In genomic region chr9:137069508-137070071, GRCh38 we compare ENCODE assay signal across 9 cellular contexts. TPM values are rescaled to one million over a fixed set of nuclear protein-coding genes. Genes with fewer than 3 reads are reported as not detected.
DNase-seq lines count a peak whose midpoint lies in the region; ATAC-seq, FAIRE-seq and TF ChIP-seq lines count a peak whose summit lies in the region.
"Had no signal": no experiment of that assay in that cellular context is flagged by ENCODE, and none has a peak within 500 bp of the region (broad histone marks: within the 10 kb centered on the region; RNA-seq: fewer than 3 reads in every experiment).

No MANE protein-coding gene starts in this region.

- no peak overlapping the region for H3K27ac Mint-ChIP-seq in activated T-cell treated with anti-CD3 and anti-CD28 coated beads, Interleukin-2, amount 50 U/mL, for 72 hours
- H3K27ac Mint-ChIP-seq in stimulated activated naive CD8-positive, alpha-beta T cell treated with anti-CD3 and anti-CD28 coated beads, Interleukin-15, amount 100 ng/mL, for 72 hours = no peak overlapping the region
- H3K27ac Mint-ChIP-seq in CD8-positive, alpha-beta T cell = no peak overlapping the region

- H3K36me3 Mint-ChIP-seq in activated T-cell treated with anti-CD3 and anti-CD28 coated beads, Interleukin-2, amount 50 U/mL, for 72 hours (ENCODE audit: insufficient read depth in 2 of 2) = no peaks in the 10 kb centered on the region
- H3K36me3 Mint-ChIP-seq in CD8-positive, alpha-beta T cell = no peaks in the 10 kb centered on the region

- no peak overlapping the region for H3K9ac ChIP-seq in endothelial cell of umbilical vein (replicated peaks; ENCODE audit: extremely low read depth, insufficient read depth, low read length)

- no peaks in the 10 kb centered on the region for H3K27me3 Mint-ChIP-seq in activated T-cell treated with anti-CD3 and anti-CD28 coated beads, Interleukin-2, amount 50 U/mL, for 72 hours (ENCODE audit: low read depth)
- H3K27me3 Mint-ChIP-seq in stimulated activated naive CD8-positive, alpha-beta T cell treated with anti-CD3 and anti-CD28 coated beads, Interleukin-15, amount 100 ng/mL, for 72 hours = no peaks in the 10 kb centered on the region
- H3K27me3 Mint-ChIP-seq in CD8-positive, alpha-beta T cell (ENCODE audit: low read depth) = no peaks in the 10 kb centered on the region

- no peaks in the 10 kb centered on the region for H3K9me1 ChIP-seq in endothelial cell of umbilical vein (replicated peaks; ENCODE audit: control insufficient read depth, extremely low read depth, insufficient read depth, low read length)

- no TSS peak for BruUV-seq in endothelial cell of umbilical vein (replicated peaks; lab: Mats Ljungman, UMichigan)

- peaks cover 9% of the 10 kb centered on the region for H3K79me2 ChIP-seq in endothelial cell of umbilical vein (ENCODE audit: control insufficient read depth, insufficient read depth, low read length)

- H3K4me1 Mint-ChIP-seq in activated T-cell treated with anti-CD3 and anti-CD28 coated beads, Interleukin-2, amount 50 U/mL, for 72 hours (ENCODE audit: low read depth) = peaks cover 23% of the 10 kb centered on the region
- H3K4me1 Mint-ChIP-seq in stimulated activated naive CD8-positive, alpha-beta T cell treated with anti-CD3 and anti-CD28 coated beads, Interleukin-15, amount 100 ng/mL, for 72 hours = peaks cover 38% of the 10 kb centered on the region
- H3K4me1 Mint-ChIP-seq in CD8-positive, alpha-beta T cell (ENCODE audit: low read depth) = peaks cover 14% of the 10 kb centered on the region

- peak overlapping the region; percentile 67 to 77 for H3K4me3 Mint-ChIP-seq in activated T-cell treated with anti-CD3 and anti-CD28 coated beads, Interleukin-2, amount 50 U/mL, for 72 hours
- peak overlapping the region; percentile 72 to 75 for H3K4me3 Mint-ChIP-seq in stimulated activated naive CD8-positive, alpha-beta T cell treated with anti-CD3 and anti-CD28 coated beads, Interleukin-15, amount 100 ng/mL, for 72 hours
- H3K4me3 Mint-ChIP-seq in CD8-positive, alpha-beta T cell = no peak overlapping the region

- peaks cover 11% of the 10 kb centered on the region for H3K4me1 ChIP-seq in endothelial cell of umbilical vein (ENCODE audit: control insufficient read depth, extremely low read depth, insufficient read depth, low read length)
- peaks cover 14% of the 10 kb centered on the region for H3K4me1 ChIP-seq in CD8-positive, alpha-beta T cell (ENCODE audit: insufficient read depth, low read length)

- no peak overlapping the region for H3K27ac ChIP-seq in endothelial cell of umbilical vein (ENCODE audit: insufficient read depth, low read depth, low read length)
- H3K27ac ChIP-seq in CD8-positive, alpha-beta T cell (ENCODE audit: low read depth, low read length) = no peak overlapping the region

- intact Hi-C loops in endothelial cell of umbilical vein (cut with micrococcal nuclease) = no loop called here
- intact Hi-C loops in CD8-positive, alpha-beta T cell (cut with DNase I, micrococcal nuclease) = loop anchor here (1.0 to 5.0 kb wide), 3 partner anchors 17 to 42 kb away; partner anchors contain the start of genes MAN1B1 (in 2 of the 2) and ABCA2 (in 1 of the 2)

- no peaks in the 10 kb centered on the region for H3K27me3 ChIP-seq in endothelial cell of umbilical vein (ENCODE audit: control insufficient read depth in 2 of 2, insufficient read depth in 2 of 2, low read length in 2 of 2)
- no peaks in the 10 kb centered on the region for H3K27me3 ChIP-seq in CD8-positive, alpha-beta T cell (ENCODE audit: insufficient read depth, low read length)

- no peaks in the 10 kb centered on the region for H3K36me3 ChIP-seq in endothelial cell of umbilical vein (ENCODE audit: control insufficient read depth in 2 of 2, extremely low read depth in 1 of 2, insufficient read depth in 2 of 2, low read length in 2 of 2)
- H3K36me3 ChIP-seq in CD8-positive, alpha-beta T cell (ENCODE audit: insufficient read depth, low read length) = no peaks in the 10 kb centered on the region

- H3K9me3 Mint-ChIP-seq in activated T-cell treated with anti-CD3 and anti-CD28 coated beads, Interleukin-2, amount 50 U/mL, for 72 hours = no peaks in the 10 kb centered on the region
- no peaks in the 10 kb centered on the region for H3K9me3 Mint-ChIP-seq in stimulated activated naive CD8-positive, alpha-beta T cell treated with anti-CD3 and anti-CD28 coated beads, Interleukin-15, amount 100 ng/mL, for 72 hours
- no peaks in the 10 kb centered on the region for H3K9me3 Mint-ChIP-seq in CD8-positive, alpha-beta T cell

- DNase-seq in activated T-cell treated with anti-CD3 and anti-CD28 coated beads, Interleukin-2, amount 50 U/mL, for 72 hours = no peak
- DNase-seq in activated T-cell treated with anti-CD3 and anti-CD28 coated beads, Interleukin-2, amount 50 U/mL, for 48 hours = no peak
- DNase-seq in LNCaP clone FGC (ENCODE audit: low read depth) (no peak), endothelial cell of umbilical vein (ENCODE audit: low read depth, low spot score) (no peak), mucosa of gallbladder (ENCODE audit: low spot score) (no peak), occipital lobe (lab: John Stamatoyannopoulos, UW) (no peak)
- peak in 1 of 2 donors; percentile 19 for DNase-seq in stimulated activated naive CD8-positive, alpha-beta T cell treated with anti-CD3 and anti-CD28 coated beads, Interleukin-15, amount 100 ng/mL, for 72 hours
- no peak for DNase-seq in CD8-positive, alpha-beta T cell

- TF ChIP-seq POLR2A in endothelial cell of umbilical vein (IDR thresholded peaks at IDR 0.05; ENCODE audit: low read depth, low read length) = no peak

- H3K4me3 ChIP-seq in LNCaP clone FGC (ENCODE audit: low read depth, low read length) = peak overlapping the region; percentile 64
- peak overlapping the region; percentile 37 to 49 (median 39) for H3K4me3 ChIP-seq in endothelial cell of umbilical vein (replicated peaks in 1 of 3; ENCODE audit: insufficient read depth in 1 of 3, low read depth in 1 of 3, low read length in 3 of 3)
- no peak overlapping the region for H3K4me3 ChIP-seq in CD8-positive, alpha-beta T cell (ENCODE audit: low read depth, low read length)

- dilution Hi-C loops in endothelial cell of umbilical vein (cut with MboI; ENCODE audit: extremely low pct_ligation_motif_present, low sequenced_read_pairs) = no loop called here

- peak overlapping the region; percentile 69 for H3K4me2 ChIP-seq in endothelial cell of umbilical vein (ENCODE audit: insufficient read depth, low read length)

- no peaks in the 10 kb centered on the region for H4K20me1 ChIP-seq in endothelial cell of umbilical vein (replicated peaks; ENCODE audit: control insufficient read depth, extremely low read depth, insufficient read depth, low read length)

- CTCF ChIA-PET in endothelial cell of umbilical vein (lab: Charles Lee) = interaction anchor here (1.0 to 8.0 kb wide), 8 partner anchors 14 to 122 kb away, joined by 3 to 152 read pairs (median 4); partner anchors contain the start of genes ABCA2 and NPDC1
- CTCF ChIA-PET in CD8-positive, alpha-beta T cell (lab: Charles Lee) = interaction anchor here (0.9 to 8.9 kb wide), 10 partner anchors 8 to 282 kb away, joined by 3 to 103 read pairs (median 4); partner anchors contain the start of genes ABCA2, NPDC1 and RNF224

- H3K9me3 ChIP-seq in endothelial cell of umbilical vein (replicated peaks; ENCODE audit: control insufficient read depth, insufficient read depth, low read length) = no peaks in the 10 kb centered on the region
- no peaks in the 10 kb centered on the region for H3K9me3 ChIP-seq in CD8-positive, alpha-beta T cell (ENCODE audit: low read length)

- no peak for ATAC-seq in activated T-cell treated with anti-CD3 and anti-CD28 coated beads, Interleukin-2, amount 50 U/mL, for 72 hours (replicated peaks in 1 of 2)
- peak; percentile 29 for ATAC-seq in stimulated activated naive CD8-positive, alpha-beta T cell treated with anti-CD3 and anti-CD28 coated beads, Interleukin-15, amount 100 ng/mL, for 72 hours
- ATAC-seq in CD8-positive, alpha-beta T cell = no peak

- FAIRE-seq in endothelial cell of umbilical vein (lab: Jason Lieb, UNC) = no peak
- FAIRE-seq: endometrium had no signal

- H2AFZ ChIP-seq in endothelial cell of umbilical vein (ENCODE audit: low read depth, low read length) = no peak overlapping the region

- no peak for TF ChIP-seq CTCF in LNCaP clone FGC (IDR thresholded peaks at IDR 0.05; ENCODE audit: control insufficient read depth, extremely low read depth, insufficient read depth)
- TF ChIP-seq CTCF in endothelial cell of umbilical vein (IDR thresholded peaks at IDR 0.05; ENCODE audit: extremely low read depth in 1 of 2, insufficient read depth in 1 of 2, low read depth in 1 of 2, low read length in 2 of 2) = no peak
- no peak for TF ChIP-seq CTCF in CD8-positive, alpha-beta T cell (IDR thresholded peaks at IDR 0.05)

- POLR2A ChIA-PET in endothelial cell of umbilical vein (lab: Charles Lee) = interaction anchor here (0.9 kb wide), 1 partner anchor 17 kb away, joined by 4 read pairs; the partner anchor contains the start of gene MAN1B1
- POLR2A ChIA-PET in CD8-positive, alpha-beta T cell (lab: Charles Lee) = interaction anchor here (1.0 to 2.9 kb wide), 6 partner anchors 17 to 341 kb away, joined by 4 to 19 read pairs (median 5); partner anchors contain the start of genes ANAPC2, MAN1B1 and SSNA1

RNA-seq across cellular contexts. Expression of gene SAPCD2, which starts 0.8 kb away (rescaled TPM):
- 1 to 10 TPM; 6.6 to 8.4 TPM for total RNA-seq in activated T-cell treated with anti-CD3 and anti-CD28 coated beads, Interleukin-2, amount 50 U/mL, for 72 hours
- total RNA-seq in endothelial cell of umbilical vein (24.3 and 27.8 TPM in 2 replicates), mucosa of gallbladder (2.4 TPM), occipital lobe (1.6 TPM)
- 11.5 and 13.2 TPM in 2 replicates for polyA plus RNA-seq in endothelial cell of umbilical vein
- polyA plus RNA-seq in endothelial cell of umbilical vein (2011; cell fraction: cytosol; rRNA removed) = 13.1 and 17.1 TPM in 2 replicates
- polyA plus RNA-seq in endothelial cell of umbilical vein (2011; cell fraction: nucleus; rRNA removed) = 10.8 and 13.8 TPM in 2 replicates
- polyA plus RNA-seq in endothelial cell of umbilical vein (2012) = 8.2 and 11.9 TPM in 2 replicates
- polyA minus RNA-seq in endothelial cell of umbilical vein = 5.1 and 6.9 TPM in 2 replicates
- 45.6 TPM for polyA minus RNA-seq in endothelial cell of umbilical vein (2011; cell fraction: cytosol; rRNA and poly(A)+ RNA removed)
- polyA minus RNA-seq in endothelial cell of umbilical vein (2011; cell fraction: nucleus; rRNA and poly(A)+ RNA removed) = 4.0 and 4.3 TPM in 2 replicates
- total RNA-seq in CD8-positive, alpha-beta T cell = under 1 TPM; 0.38 to 0.47 TPM

RNA-seq across cellular contexts. Expression of gene UAP1L1, which starts 7.7 kb away (rescaled TPM):
- 10 to 100 TPM; 13.6 to 14.3 TPM for total RNA-seq in activated T-cell treated with anti-CD3 and anti-CD28 coated beads, Interleukin-2, amount 50 U/mL, for 72 hours
- total RNA-seq in endothelial cell of umbilical vein (38.1 and 41.7 TPM in 2 replicates), mucosa of gallbladder (10.5 TPM), occipital lobe (0.31 TPM)
- polyA plus RNA-seq in endothelial cell of umbilical vein = 26.0 and 31.0 TPM in 2 replicates
- 9.6 and 12.4 TPM in 2 replicates for polyA plus RNA-seq in endothelial cell of umbilical vein (2011; cell fraction: cytosol; rRNA removed)
- polyA plus RNA-seq in endothelial cell of umbilical vein (2011; cell fraction: nucleus; rRNA removed) = 78.3 and 99.1 TPM in 2 replicates
- 15.9 and 21.8 TPM in 2 replicates for polyA plus RNA-seq in endothelial cell of umbilical vein (2012)
- polyA minus RNA-seq in endothelial cell of umbilical vein = 14.5 and 17.0 TPM in 2 replicates
- 1.2 TPM for polyA minus RNA-seq in endothelial cell of umbilical vein (2011; cell fraction: cytosol; rRNA and poly(A)+ RNA removed)
- polyA minus RNA-seq in endothelial cell of umbilical vein (2011; cell fraction: nucleus; rRNA and poly(A)+ RNA removed) = 10.9 and 17.4 TPM in 2 replicates
- total RNA-seq in CD8-positive, alpha-beta T cell = 10 to 100 TPM; 14.1 to 18.7 TPM

RNA-seq across cellular contexts. Expression of gene ENTPD2, which starts 15.7 kb away (rescaled TPM):
- under 1 TPM; 0.28 to 0.48 TPM for total RNA-seq in activated T-cell treated with anti-CD3 and anti-CD28 coated beads, Interleukin-2, amount 50 U/mL, for 72 hours
- total RNA-seq in endothelial cell of umbilical vein = not detected in 2 replicates
- polyA plus RNA-seq in endothelial cell of umbilical vein = 0.03 TPM in 1 of 2 replicates, not detected in the other
- polyA plus RNA-seq in endothelial cell of umbilical vein (2011; cell fraction: cytosol; rRNA removed) = 0.05 TPM in 1 of 2 replicates, not detected in the other
- not detected in 2 replicates for polyA plus RNA-seq in endothelial cell of umbilical vein (2011; cell fraction: nucleus; rRNA removed)
- polyA plus RNA-seq in endothelial cell of umbilical vein (2012) = not detected in 2 replicates
- polyA minus RNA-seq in endothelial cell of umbilical vein = 0.08 TPM in 1 of 2 replicates, not detected in the other
- not detected for polyA minus RNA-seq in endothelial cell of umbilical vein (2011; cell fraction: cytosol; rRNA and poly(A)+ RNA removed)
- polyA minus RNA-seq in endothelial cell of umbilical vein (2011; cell fraction: nucleus; rRNA and poly(A)+ RNA removed) = not detected in 2 replicates
- total RNA-seq in CD8-positive, alpha-beta T cell = not detected
- total RNA-seq in mucosa of gallbladder = 41.1 TPM
- total RNA-seq in occipital lobe = 0.16 TPM

RNA-seq across cellular contexts. Expression of gene MAN1B1, which starts 17.2 kb away (rescaled TPM):
- 10 to 100 TPM; 40.3 to 45.8 TPM for total RNA-seq in activated T-cell treated with anti-CD3 and anti-CD28 coated beads, Interleukin-2, amount 50 U/mL, for 72 hours
- 67.7 and 75.3 TPM in 2 replicates for total RNA-seq in endothelial cell of umbilical vein
- polyA plus RNA-seq in endothelial cell of umbilical vein = 81.0 and 83.3 TPM in 2 replicates
- 58.6 and 65.6 TPM in 2 replicates for polyA plus RNA-seq in endothelial cell of umbilical vein (2011; cell fraction: cytosol; rRNA removed)
- 118 and 127 TPM in 2 replicates for polyA plus RNA-seq in endothelial cell of umbilical vein (2011; cell fraction: nucleus; rRNA removed)
- polyA plus RNA-seq in endothelial cell of umbilical vein (2012) = 52.1 and 66.1 TPM in 2 replicates
- polyA minus RNA-seq in endothelial cell of umbilical vein = 69.3 and 85.8 TPM in 2 replicates
- 35.2 TPM for polyA minus RNA-seq in endothelial cell of umbilical vein (2011; cell fraction: cytosol; rRNA and poly(A)+ RNA removed)
- polyA minus RNA-seq in endothelial cell of umbilical vein (2011; cell fraction: nucleus; rRNA and poly(A)+ RNA removed) = 36.4 and 41.0 TPM in 2 replicates
- 10 to 100 TPM; 60.3 to 62.9 TPM for total RNA-seq in CD8-positive, alpha-beta T cell
- total RNA-seq in mucosa of gallbladder = 59.8 TPM
- total RNA-seq in occipital lobe = 38.5 TPM

RNA-seq across cellular contexts. Expression of gene NPDC1, which starts 23.6 kb away (rescaled TPM):
- total RNA-seq in activated T-cell treated with anti-CD3 and anti-CD28 coated beads, Interleukin-2, amount 50 U/mL, for 72 hours = 10 to 100 TPM; 27.2 to 28.7 TPM
- 157 and 181 TPM in 2 replicates for total RNA-seq in endothelial cell of umbilical vein
- polyA plus RNA-seq in endothelial cell of umbilical vein = 115 and 144 TPM in 2 replicates
- polyA plus RNA-seq in endothelial cell of umbilical vein (2011; cell fraction: cytosol; rRNA removed) = 36.8 and 76.5 TPM in 2 replicates
- 315 and 318 TPM in 2 replicates for polyA plus RNA-seq in endothelial cell of umbilical vein (2011; cell fraction: nucleus; rRNA removed)
- polyA plus RNA-seq in endothelial cell of umbilical vein (2012) = 82.5 and 142 TPM in 2 replicates
- 15.9 and 21.7 TPM in 2 replicates for polyA minus RNA-seq in endothelial cell of umbilical vein
- 49.1 TPM for polyA minus RNA-seq in endothelial cell of umbilical vein (2011; cell fraction: cytosol; rRNA and poly(A)+ RNA removed)
- 24.8 and 73.7 TPM in 2 replicates for polyA minus RNA-seq in endothelial cell of umbilical vein (2011; cell fraction: nucleus; rRNA and poly(A)+ RNA removed)
- 10 to 100 TPM; 29.7 to 29.8 TPM for total RNA-seq in CD8-positive, alpha-beta T cell
- 376 TPM for total RNA-seq in mucosa of gallbladder
- 15.3 TPM for total RNA-seq in occipital lobe

Comparison
In these comparisons a context has a peak if more than half of its experiments do, and no peak if none do; other contexts are left out.
1. RNA of gene ENTPD2, which starts 15.7 kb away (total RNA-seq): 41.1 TPM in mucosa of gallbladder (single experiment); 0.28 to 0.48 TPM in activated T-cell treated with anti-CD3 and anti-CD28 coated beads, Interleukin-2, amount 50 U/mL, for 72 hours, 0.16 TPM in occipital lobe (single experiment), not detected in CD8-positive, alpha-beta T cell and not detected in endothelial cell of umbilical vein; every median in the first group is over 10 times any median in the second.